ENCODE assay signal across 8 cellular contexts in genomic region chr19:38850231-38850975, GRCh38. TPM values are rescaled to one million over a fixed set of nuclear protein-coding genes. Genes with fewer than 3 reads are reported as not detected.
DNase-seq lines count a peak whose midpoint lies in the region; ATAC-seq and TF ChIP-seq lines count a peak whose summit lies in the region.

No MANE protein-coding gene starts in this region.

- no peak overlapping the region for H3K4ac ChIP-seq in neuronal stem cell (ENCODE audit: low read length)

- DNase-seq in GM04504 (ENCODE audit: low read depth) (peak; percentile 100), HFFc6 (peak; percentile 100), NAMALWA (ENCODE audit: low spot score) (peak; percentile 100), SK-MEL-5 (ENCODE audit: low read depth, low spot score) (peak; percentile 100), neuronal stem cell (ENCODE audit: low spot score) (peak; percentile 100)
- DNase-seq in activated naive CD4-positive, alpha-beta T cell treated with anti-CD3 and anti-CD28 coated beads, Interleukin-2, amount 10 ng/mL, durations not matched to agents 7 days and 5 days = peak; percentile 99

- peak overlapping the region; percentile 63 for H2AFZ ChIP-seq in neuronal stem cell (ENCODE audit: low read length)

- no peak overlapping the region for H2BK12ac ChIP-seq in neuronal stem cell (ENCODE audit: low read length)

- H3K14ac ChIP-seq in neuronal stem cell (ENCODE audit: low read length) = no peak overlapping the region

- no peak overlapping the region for H3K23ac ChIP-seq in neuronal stem cell (ENCODE audit: low read depth, low read length, poor library complexity)

- peak overlapping the region; percentile 89 to 100 (median 100) for H3K27ac ChIP-seq in gastroesophageal sphincter
- H3K27ac ChIP-seq in neuronal stem cell (replicated peaks; ENCODE audit: low read length) = peak overlapping the region; percentile 87
- peak overlapping the region; percentile 97 for H3K27ac ChIP-seq in subcutaneous abdominal adipose tissue (ENCODE audit: low read depth, low read length)

- peak overlapping the region; percentile 96 for H2BK5ac ChIP-seq in neuronal stem cell (ENCODE audit: low read length)

- CTCF ChIA-PET in activated naive CD4-positive, alpha-beta T cell treated with anti-CD3 and anti-CD28 coated beads, Interleukin-2, amount 10 ng/mL, durations not matched to agents 7 days and 5 days (lab: Charles Lee) = interaction anchor here (1.0 to 1.4 kb wide), 2 partner anchors 37 to 81 kb away, joined by 3 read pairs; no protein-coding TSS in a partner anchor

- peak overlapping the region; percentile 87 to 89 for H3K4me3 ChIP-seq in gastroesophageal sphincter
- peak overlapping the region; percentile 79 to 84 for H3K4me3 ChIP-seq in neuronal stem cell (ENCODE audit: low read length in 2 of 2)
- H3K4me3 ChIP-seq in subcutaneous abdominal adipose tissue (ENCODE audit: low read depth in 1 of 5, low read length in 5 of 5) = peak overlapping the region; percentile 54 to 91 (median 80)

- in situ Hi-C loops in SK-MEL-5 (cut with HindIII; ENCODE audit: low pct_unique_long_range_greater_than_20kb, low sequenced_read_pairs) = no loop called here

- TF ChIP-seq EP300 in gastroesophageal sphincter (IDR thresholded peaks at IDR 0.05) = no peak

- peak overlapping the region; percentile 57 for H3K4me2 ChIP-seq in neuronal stem cell (ENCODE audit: insufficient read depth, low read length, poor library complexity, severe bottlenecking)

- WGBS in gastroesophageal sphincter (ENCODE audit: low coverage in 1 of 2), 2 donors = 0 to 1% methylated on average over 1 to 9 of the region's 38 CpGs
- no CpG with 5 or more reads among the region's 38 CpGs for WGBS in neuronal stem cell (ENCODE audit: extremely low coverage in 2 of 2, insufficient read length in 2 of 2, insufficient replicate concordance in 1 of 2), 2 donors

- peak overlapping the region; percentile 98 for H3K27ac Mint-ChIP-seq in HFFc6
- peak overlapping the region; percentile 100 for H3K27ac Mint-ChIP-seq in activated naive CD4-positive, alpha-beta T cell treated with anti-CD3 and anti-CD28 coated beads, Interleukin-2, amount 10 ng/mL, durations not matched to agents 7 days and 5 days

- TF ChIP-seq POLR2A in gastroesophageal sphincter (IDR thresholded peaks at IDR 0.05) = peak; percentile 64 to 73

- peak overlapping the region; percentile 92 for H3K4me3 Mint-ChIP-seq in HFFc6
- H3K4me3 Mint-ChIP-seq in activated naive CD4-positive, alpha-beta T cell treated with anti-CD3 and anti-CD28 coated beads, Interleukin-2, amount 10 ng/mL, durations not matched to agents 7 days and 5 days = peak overlapping the region; percentile 92

- peaks cover 31% of the 10 kb centered on the region for H3K36me3 Mint-ChIP-seq in HFFc6 (ENCODE audit: low read depth)
- peaks cover 35% of the 10 kb centered on the region for H3K36me3 Mint-ChIP-seq in activated naive CD4-positive, alpha-beta T cell treated with anti-CD3 and anti-CD28 coated beads, Interleukin-2, amount 10 ng/mL, durations not matched to agents 7 days and 5 days

- H3K4me1 ChIP-seq in gastroesophageal sphincter (peaks cover 0 to 56% (median 19%) of the 10 kb centered on the region in 3 donors), neuronal stem cell (ENCODE audit: control insufficient read depth in 2 of 2, insufficient read depth in 1 of 2, low read depth in 1 of 2, low read length in 2 of 2) (peaks cover 15 to 16% of the 10 kb centered on the region in 2 donors), subcutaneous abdominal adipose tissue (ENCODE audit: control insufficient read depth in 5 of 5, insufficient read depth in 5 of 5, low read length in 5 of 5) (peaks cover 16 to 45% (median 41%) of the 10 kb centered on the region in 5 donors)

- peak overlapping the region; percentile 99 for H2AK5ac ChIP-seq in neuronal stem cell (ENCODE audit: low read depth, low read length)

- peak; percentile 88 for ATAC-seq in gastroesophageal sphincter

- TF ChIP-seq CTCF in HFFc6 (IDR thresholded peaks at IDR 0.05) (peak; percentile 47), gastroesophageal sphincter (IDR thresholded peaks at IDR 0.05) (peak in 2 of 4 experiments; percentile 70 to 86)

- H3K9me3 Mint-ChIP-seq in HFFc6 = no peaks in the 10 kb centered on the region
- H3K9me3 Mint-ChIP-seq in activated naive CD4-positive, alpha-beta T cell treated with anti-CD3 and anti-CD28 coated beads, Interleukin-2, amount 10 ng/mL, durations not matched to agents 7 days and 5 days = no peaks in the 10 kb centered on the region

- no peak overlapping the region for H2BK120ac ChIP-seq in neuronal stem cell (ENCODE audit: low read depth, low read length)

- peak overlapping the region; percentile 89 for H2BK15ac ChIP-seq in neuronal stem cell (ENCODE audit: low read length)

- H3K36me3 ChIP-seq in gastroesophageal sphincter (peaks cover 0 to 26% of the 10 kb centered on the region in 2 donors), neuronal stem cell (replicated peaks in 1 of 2; ENCODE audit: control insufficient read depth in 2 of 2, insufficient read depth in 2 of 2, low read length in 2 of 2) (peaks cover 20 to 36% of the 10 kb centered on the region in 2 donors), subcutaneous abdominal adipose tissue (ENCODE audit: control insufficient read depth in 5 of 5, insufficient read depth in 5 of 5, low read length in 5 of 5) (peaks cover 2 to 25% (median 24%) of the 10 kb centered on the region in 5 donors)

- no peak overlapping the region for H4K91ac ChIP-seq in neuronal stem cell (ENCODE audit: low read depth, low read length, poor library complexity)

- peak overlapping the region; percentile 84 for H3K18ac ChIP-seq in neuronal stem cell (ENCODE audit: low read length)

- H3K79me1 ChIP-seq in neuronal stem cell (ENCODE audit: low read depth, low read length) = peaks cover 4% of the 10 kb centered on the region

- H4K8ac ChIP-seq in neuronal stem cell (ENCODE audit: low read depth, low read length) = no peak overlapping the region

- H3K27me3 ChIP-seq in gastroesophageal sphincter (no peaks in the 10 kb centered on the region), neuronal stem cell (ENCODE audit: control insufficient read depth in 3 of 3, insufficient read depth in 3 of 3, low read depth in 1 of 3, low read length in 3 of 3) (no peaks in the 10 kb centered on the region), subcutaneous abdominal adipose tissue (ENCODE audit: control insufficient read depth in 5 of 5, insufficient read depth in 4 of 5, low read length in 5 of 5) (no peaks in the 10 kb centered on the region)

- H3K9me3 ChIP-seq in gastroesophageal sphincter (no peaks in the 10 kb centered on the region), neuronal stem cell (replicated peaks in 1 of 2; ENCODE audit: control insufficient read depth in 2 of 2, insufficient read depth in 1 of 2, low read depth in 1 of 2, low read length in 2 of 2) (no peaks in the 10 kb centered on the region), subcutaneous abdominal adipose tissue (ENCODE audit: control insufficient read depth in 5 of 5, low read length in 5 of 5) (no peaks in the 10 kb centered on the region)

- H3K4me1 Mint-ChIP-seq in HFFc6 (ENCODE audit: low read depth) = peaks cover 46% of the 10 kb centered on the region
- peaks cover 55% of the 10 kb centered on the region for H3K4me1 Mint-ChIP-seq in activated naive CD4-positive, alpha-beta T cell treated with anti-CD3 and anti-CD28 coated beads, Interleukin-2, amount 10 ng/mL, durations not matched to agents 7 days and 5 days

- peaks cover 5% of the 10 kb centered on the region for H3K27me3 Mint-ChIP-seq in HFFc6 (ENCODE audit: insufficient read depth)
- peaks cover 8% of the 10 kb centered on the region for H3K27me3 Mint-ChIP-seq in activated naive CD4-positive, alpha-beta T cell treated with anti-CD3 and anti-CD28 coated beads, Interleukin-2, amount 10 ng/mL, durations not matched to agents 7 days and 5 days

- H3K9ac ChIP-seq in neuronal stem cell (ENCODE audit: low read depth, low read length, poor library complexity) = peak overlapping the region; percentile 79
- peak overlapping the region; percentile 69 to 88 (median 80) for H3K9ac ChIP-seq in subcutaneous abdominal adipose tissue (ENCODE audit: low read length in 5 of 5)

RNA-seq across cellular contexts. Expression of gene HNRNPL, which starts 0.6 kb away (rescaled TPM):
- total RNA-seq in HFFc6 (2021; fragmentation: NEBNext Ultra II Directional; extraction: Animal tissue kit (Norgen Biotek cat#: 25700)) = 100 to 1,000 TPM; 337 to 467 (median 441) TPM
- total RNA-seq in SK-MEL-5 (2014; rRNA removed; shearing (Covaris generic)) = 225 and 255 TPM in 2 replicates
- 267 and 302 TPM in 2 replicates for polyA plus RNA-seq in SK-MEL-5 (2015; cell fraction: cytosol; rRNA removed)
- polyA plus RNA-seq in SK-MEL-5 (2015; cell fraction: nucleus; rRNA removed) = 279 and 303 TPM in 2 replicates
- total RNA-seq in gastroesophageal sphincter = 100 to 1,000 TPM; 173 to 180 (median 174) TPM
- polyA plus RNA-seq in neuronal stem cell (2013, experiment 1 of 2) = 340 TPM
- polyA plus RNA-seq in neuronal stem cell (2013, experiment 2 of 2) = 361 TPM

RNA-seq across cellular contexts. Expression of gene ECH1, which starts 18.8 kb away (rescaled TPM):
- 10 to 100 TPM; 35.5 to 48.5 (median 45.6) TPM for total RNA-seq in HFFc6 (2021; fragmentation: NEBNext Ultra II Directional; extraction: Animal tissue kit (Norgen Biotek cat#: 25700))
- total RNA-seq in SK-MEL-5 (2014; rRNA removed; shearing (Covaris generic)) = 36.2 and 46.3 TPM in 2 replicates
- 113 and 115 TPM in 2 replicates for polyA plus RNA-seq in SK-MEL-5 (2015; cell fraction: cytosol; rRNA removed)
- polyA plus RNA-seq in SK-MEL-5 (2015; cell fraction: nucleus; rRNA removed) = 38.7 and 54.8 TPM in 2 replicates
- total RNA-seq in gastroesophageal sphincter = 100 to 1,000 TPM in 2 of 4 donors, 10 to 100 TPM in 2; 88.3 to 162 (median 110) TPM
- polyA plus RNA-seq in neuronal stem cell (2013, experiment 1 of 2) = 153 TPM
- 162 TPM for polyA plus RNA-seq in neuronal stem cell (2013, experiment 2 of 2)

RNA-seq across cellular contexts. Expression of gene RINL, which starts 27.7 kb away (rescaled TPM):
- total RNA-seq in HFFc6 (2021; fragmentation: NEBNext Ultra II Directional; extraction: Animal tissue kit (Norgen Biotek cat#: 25700)) = 1 to 10 TPM in 5 of 6 experiments, under 1 TPM in 1; 0.69 to 3.5 (median 1.7) TPM
- total RNA-seq in SK-MEL-5 (2014; rRNA removed; shearing (Covaris generic)) = 0.87 and 1.2 TPM in 2 replicates
- 0.73 and 2.9 TPM in 2 replicates for polyA plus RNA-seq in SK-MEL-5 (2015; cell fraction: cytosol; rRNA removed)
- 0.44 TPM in 1 of 2 replicates, not detected in the other for polyA plus RNA-seq in SK-MEL-5 (2015; cell fraction: nucleus; rRNA removed)
- total RNA-seq in gastroesophageal sphincter = 1 to 10 TPM; 1.2 to 8.2 (median 4.1) TPM
- 6.6 TPM for polyA plus RNA-seq in neuronal stem cell (2013, experiment 1 of 2)
- polyA plus RNA-seq in neuronal stem cell (2013, experiment 2 of 2) = 6.7 TPM

RNA-seq across cellular contexts. Expression of gene LGALS4, which starts 37.7 kb away (rescaled TPM):
- total RNA-seq in HFFc6 (2021; fragmentation: NEBNext Ultra II Directional; extraction: Animal tissue kit (Norgen Biotek cat#: 25700)) = under 1 TPM in 1 of 6 experiments, not detected in 5; 0.43 TPM
- total RNA-seq in SK-MEL-5 (2014; rRNA removed; shearing (Covaris generic)) = not detected in 2 replicates
- not detected in 2 replicates for polyA plus RNA-seq in SK-MEL-5 (2015; cell fraction: cytosol; rRNA removed)
- 1.4 and 4.1 TPM in 2 replicates for polyA plus RNA-seq in SK-MEL-5 (2015; cell fraction: nucleus; rRNA removed)
- total RNA-seq in gastroesophageal sphincter = 1 to 10 TPM in 2 of 4 donors, under 1 TPM in 1, not detected in 1; 0.27 to 1.6 (median 1.1) TPM
- 0.36 TPM for polyA plus RNA-seq in neuronal stem cell (2013, experiment 1 of 2)
- polyA plus RNA-seq in neuronal stem cell (2013, experiment 2 of 2) = 0.42 TPM

RNA-seq across cellular contexts. Expression of gene SIRT2, which starts 49.0 kb away (rescaled TPM):
- total RNA-seq in HFFc6 (2021; fragmentation: NEBNext Ultra II Directional; extraction: Animal tissue kit (Norgen Biotek cat#: 25700)) = 10 to 100 TPM; 34.9 to 36.4 (median 35.6) TPM
- 37.9 and 39.5 TPM in 2 replicates for total RNA-seq in SK-MEL-5 (2014; rRNA removed; shearing (Covaris generic))
- polyA plus RNA-seq in SK-MEL-5 (2015; cell fraction: cytosol; rRNA removed) = 27.6 and 28.5 TPM in 2 replicates
- 43.2 and 70.3 TPM in 2 replicates for polyA plus RNA-seq in SK-MEL-5 (2015; cell fraction: nucleus; rRNA removed)
- total RNA-seq in gastroesophageal sphincter = 100 to 1,000 TPM in 1 of 4 donors, 10 to 100 TPM in 3; 73.9 to 106 (median 80.5) TPM
- polyA plus RNA-seq in neuronal stem cell (2013, experiment 1 of 2) = 17.7 TPM
- 18.7 TPM for polyA plus RNA-seq in neuronal stem cell (2013, experiment 2 of 2)

Comparison
In these comparisons a context has a peak if more than half of its experiments do, and no peak if none do; other contexts are left out.
1. Peak in every context shown above with its lines: DNase-seq, ATAC-seq, H3K4me3 ChIP-seq and H3K27ac ChIP-seq.